Comparison of ENCODE assay signal across 1 cellular context in the genomic region with DNA sequence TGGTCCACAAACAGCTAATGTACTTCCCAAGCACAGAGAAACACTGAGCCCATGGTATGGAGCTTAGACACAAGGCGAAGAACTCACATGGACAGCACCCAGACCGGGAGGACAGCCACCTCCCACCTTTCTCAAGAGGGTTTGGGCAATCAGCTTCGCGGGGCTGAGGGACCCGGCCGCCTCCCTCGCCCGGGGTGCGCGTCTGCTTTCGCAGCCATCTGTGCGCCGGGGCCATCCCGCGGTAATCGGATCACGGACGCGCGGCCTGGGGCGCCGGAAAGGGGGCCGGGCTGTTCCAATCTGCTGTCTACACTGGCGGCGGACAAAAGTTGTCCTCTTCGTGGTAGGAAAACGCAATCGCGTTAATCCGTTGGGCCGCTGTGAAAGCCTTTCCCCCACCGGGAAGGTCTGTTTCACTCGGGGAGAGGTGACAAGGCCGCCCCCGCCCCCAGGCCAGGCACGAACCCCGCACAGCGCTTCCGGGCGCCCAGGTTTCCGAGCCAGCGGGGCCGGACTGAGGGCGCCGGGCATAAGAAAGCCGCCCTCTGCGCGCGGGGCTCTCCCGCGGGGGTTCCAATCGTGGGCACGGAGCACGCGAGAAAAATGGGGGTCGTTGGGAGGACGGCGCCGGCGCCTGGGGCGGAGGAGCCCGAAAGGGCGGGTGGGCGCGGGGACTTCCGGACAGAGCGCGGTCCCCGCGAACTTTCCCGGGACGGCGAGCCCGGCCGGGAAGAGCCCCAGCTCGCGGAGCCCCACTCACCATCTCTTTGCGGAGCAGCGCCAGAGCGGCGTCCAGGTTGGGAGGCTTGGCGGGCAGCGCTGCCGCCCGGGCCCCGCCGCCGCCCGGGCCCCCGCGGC.
TF ChIP-seq lines count a peak whose summit lies in the region.

No MANE protein-coding gene starts in this region.

TF ChIP-seq in HepG2, 621 proteins besides CTCF, POLR2A, EP300 and RAD21 (continued from another document and continues in another):
- TF ChIP-seq ZBTB40 (IDR thresholded peaks at IDR 0.05) (no peak), ZBTB40 (CRISPR knock-in tag; IDR thresholded peaks at IDR 0.05) (no peak), HOMEZ (CRISPR knock-in tag; IDR thresholded peaks at IDR 0.05; ENCODE audit: low read depth) (no peak), ZSCAN25 (CRISPR knock-in tag; IDR thresholded peaks at IDR 0.05) (no peak), ZNF232 (CRISPR knock-in tag; IDR thresholded peaks at IDR 0.05; ENCODE audit: borderline replicate concordance) (no peak), ZSCAN9 (CRISPR knock-in tag; IDR thresholded peaks at IDR 0.05; ENCODE audit: borderline replicate concordance) (no peak), SIN3A (IDR thresholded peaks at IDR 0.05; ENCODE audit: borderline replicate concordance, low read depth, low read length) (no peak), KDM6A (CRISPR knock-in tag; IDR thresholded peaks at IDR 0.05; ENCODE audit: low read depth) (no peak), BCL6 (CRISPR knock-in tag; IDR thresholded peaks at IDR 0.05) (peak; percentile 92), NAIF1 (CRISPR knock-in tag; IDR thresholded peaks at IDR 0.05; ENCODE audit: borderline replicate concordance) (no peak), TOE1 (CRISPR knock-in tag; IDR thresholded peaks at IDR 0.05) (no peak), PHF20 (CRISPR knock-in tag; IDR thresholded peaks at IDR 0.05) (no peak), MIER2 (CRISPR knock-in tag; IDR thresholded peaks at IDR 0.05) (no peak), NR2F6 (IDR thresholded peaks at IDR 0.05) (no peak), NR2F6 (CRISPR knock-in tag; IDR thresholded peaks at IDR 0.05) (no peak), HNRNPLL (IDR thresholded peaks at IDR 0.05; ENCODE audit: low read depth, low read length, poor library complexity, severe bottlenecking) (peak; percentile 12), TSC22D2 (CRISPR knock-in tag; IDR thresholded peaks at IDR 0.05; ENCODE audit: borderline replicate concordance) (no peak), HOXA3 (CRISPR knock-in tag; IDR thresholded peaks at IDR 0.05) (no peak), MBNL3 (CRISPR knock-in tag; conservative IDR thresholded peaks at IDR 0.05) (no peak), ZBTB20 (CRISPR knock-in tag; IDR thresholded peaks at IDR 0.05; ENCODE audit: borderline replicate concordance, low read depth) (no peak), HES4 (CRISPR knock-in tag; IDR thresholded peaks at IDR 0.05; ENCODE audit: borderline replicate concordance) (0 out of 2 replicates have a peak, but pooled peaks have one; percentile 25), ZSCAN20 (CRISPR knock-in tag; IDR thresholded peaks at IDR 0.05; ENCODE audit: borderline replicate concordance) (0 out of 2 replicates have a peak, but pooled peaks have one; percentile 46), KAT8 (CRISPR knock-in tag; IDR thresholded peaks at IDR 0.05) (no peak), ZNF552 (CRISPR knock-in tag; IDR thresholded peaks at IDR 0.05; ENCODE audit: borderline replicate concordance) (no peak), ZNF451 (CRISPR knock-in tag; IDR thresholded peaks at IDR 0.05) (no peak), ZNF891 (CRISPR knock-in tag; IDR thresholded peaks at IDR 0.05) (0 out of 2 replicates have a peak, but pooled peaks have one; percentile 30), E2F5 (CRISPR knock-in tag; conservative IDR thresholded peaks at IDR 0.05) (no peak), ZNF24 (IDR thresholded peaks at IDR 0.05) (no peak), ZNF777 (CRISPR knock-in tag; IDR thresholded peaks at IDR 0.05) (peak; percentile 82; the same call in 1 of the 2 replicates), CHD4 (IDR thresholded peaks at IDR 0.05; ENCODE audit: borderline replicate concordance, low read length) (no peak), MTF1 (CRISPR knock-in tag; IDR thresholded peaks at IDR 0.05) (no peak), RARG (CRISPR knock-in tag; IDR thresholded peaks at IDR 0.05; ENCODE audit: low read depth) (no peak), KLF12 (CRISPR knock-in tag; IDR thresholded peaks at IDR 0.05; ENCODE audit: borderline replicate concordance) (no peak), TBX3 (IDR thresholded peaks at IDR 0.05; ENCODE audit: borderline replicate concordance) (no peak), THAP9 (CRISPR knock-in tag; IDR thresholded peaks at IDR 0.05; ENCODE audit: borderline replicate concordance) (0 out of 2 replicates have a peak, but pooled peaks have one; percentile 21), JUN (CRISPR knock-in tag; IDR thresholded peaks at IDR 0.05) (no peak)
- TF ChIP-seq, protein P1, sequence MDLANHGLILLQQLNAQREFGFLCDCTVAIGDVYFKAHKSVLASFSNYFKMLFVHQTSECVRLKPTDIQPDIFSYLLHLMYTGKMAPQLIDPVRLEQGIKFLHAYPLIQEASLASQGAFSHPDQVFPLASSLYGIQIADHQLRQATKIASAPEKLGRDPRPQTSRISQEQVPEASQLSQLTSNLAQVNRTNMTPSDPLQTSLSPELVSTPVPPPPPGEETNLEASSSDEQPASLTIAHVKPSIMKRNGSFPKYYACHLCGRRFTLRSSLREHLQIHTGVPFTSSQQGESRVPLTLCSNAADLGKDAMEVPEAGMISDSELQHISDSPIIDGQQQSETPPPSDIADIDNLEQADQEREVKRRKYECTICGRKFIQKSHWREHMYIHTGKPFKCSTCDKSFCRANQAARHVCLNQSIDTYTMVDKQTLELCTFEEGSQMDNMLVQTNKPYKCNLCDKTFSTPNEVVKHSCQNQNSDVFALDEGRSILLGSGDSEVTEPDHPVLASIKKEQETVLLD (CRISPR knock-in tag; IDR thresholded peaks at IDR 0.05; ENCODE audit: low read depth) = no peak
- TF ChIP-seq, protein P2, sequence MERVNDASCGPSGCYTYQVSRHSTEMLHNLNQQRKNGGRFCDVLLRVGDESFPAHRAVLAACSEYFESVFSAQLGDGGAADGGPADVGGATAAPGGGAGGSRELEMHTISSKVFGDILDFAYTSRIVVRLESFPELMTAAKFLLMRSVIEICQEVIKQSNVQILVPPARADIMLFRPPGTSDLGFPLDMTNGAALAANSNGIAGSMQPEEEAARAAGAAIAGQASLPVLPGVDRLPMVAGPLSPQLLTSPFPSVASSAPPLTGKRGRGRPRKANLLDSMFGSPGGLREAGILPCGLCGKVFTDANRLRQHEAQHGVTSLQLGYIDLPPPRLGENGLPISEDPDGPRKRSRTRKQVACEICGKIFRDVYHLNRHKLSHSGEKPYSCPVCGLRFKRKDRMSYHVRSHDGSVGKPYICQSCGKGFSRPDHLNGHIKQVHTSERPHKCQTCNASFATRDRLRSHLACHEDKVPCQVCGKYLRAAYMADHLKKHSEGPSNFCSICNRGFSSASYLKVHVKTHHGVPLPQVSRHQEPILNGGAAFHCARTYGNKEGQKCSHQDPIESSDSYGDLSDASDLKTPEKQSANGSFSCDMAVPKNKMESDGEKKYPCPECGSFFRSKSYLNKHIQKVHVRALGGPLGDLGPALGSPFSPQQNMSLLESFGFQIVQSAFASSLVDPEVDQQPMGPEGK (CRISPR knock-in tag; IDR thresholded peaks at IDR 0.05) = no peak
- TF ChIP-seq, protein P3, sequence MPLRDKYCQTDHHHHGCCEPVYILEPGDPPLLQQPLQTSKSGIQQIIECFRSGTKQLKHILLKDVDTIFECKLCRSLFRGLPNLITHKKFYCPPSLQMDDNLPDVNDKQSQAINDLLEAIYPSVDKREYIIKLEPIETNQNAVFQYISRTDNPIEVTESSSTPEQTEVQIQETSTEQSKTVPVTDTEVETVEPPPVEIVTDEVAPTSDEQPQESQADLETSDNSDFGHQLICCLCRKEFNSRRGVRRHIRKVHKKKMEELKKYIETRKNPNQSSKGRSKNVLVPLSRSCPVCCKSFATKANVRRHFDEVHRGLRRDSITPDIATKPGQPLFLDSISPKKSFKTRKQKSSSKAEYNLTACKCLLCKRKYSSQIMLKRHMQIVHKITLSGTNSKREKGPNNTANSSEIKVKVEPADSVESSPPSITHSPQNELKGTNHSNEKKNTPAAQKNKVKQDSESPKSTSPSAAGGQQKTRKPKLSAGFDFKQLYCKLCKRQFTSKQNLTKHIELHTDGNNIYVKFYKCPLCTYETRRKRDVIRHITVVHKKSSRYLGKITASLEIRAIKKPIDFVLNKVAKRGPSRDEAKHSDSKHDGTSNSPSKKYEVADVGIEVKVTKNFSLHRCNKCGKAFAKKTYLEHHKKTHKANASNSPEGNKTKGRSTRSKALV (CRISPR knock-in tag; IDR thresholded peaks at IDR 0.05) = 0 out of 2 replicates have a peak, but pooled peaks have one; percentile 49
